8 cellular contexts compared by ENCODE assay signal in the genomic region with DNA sequence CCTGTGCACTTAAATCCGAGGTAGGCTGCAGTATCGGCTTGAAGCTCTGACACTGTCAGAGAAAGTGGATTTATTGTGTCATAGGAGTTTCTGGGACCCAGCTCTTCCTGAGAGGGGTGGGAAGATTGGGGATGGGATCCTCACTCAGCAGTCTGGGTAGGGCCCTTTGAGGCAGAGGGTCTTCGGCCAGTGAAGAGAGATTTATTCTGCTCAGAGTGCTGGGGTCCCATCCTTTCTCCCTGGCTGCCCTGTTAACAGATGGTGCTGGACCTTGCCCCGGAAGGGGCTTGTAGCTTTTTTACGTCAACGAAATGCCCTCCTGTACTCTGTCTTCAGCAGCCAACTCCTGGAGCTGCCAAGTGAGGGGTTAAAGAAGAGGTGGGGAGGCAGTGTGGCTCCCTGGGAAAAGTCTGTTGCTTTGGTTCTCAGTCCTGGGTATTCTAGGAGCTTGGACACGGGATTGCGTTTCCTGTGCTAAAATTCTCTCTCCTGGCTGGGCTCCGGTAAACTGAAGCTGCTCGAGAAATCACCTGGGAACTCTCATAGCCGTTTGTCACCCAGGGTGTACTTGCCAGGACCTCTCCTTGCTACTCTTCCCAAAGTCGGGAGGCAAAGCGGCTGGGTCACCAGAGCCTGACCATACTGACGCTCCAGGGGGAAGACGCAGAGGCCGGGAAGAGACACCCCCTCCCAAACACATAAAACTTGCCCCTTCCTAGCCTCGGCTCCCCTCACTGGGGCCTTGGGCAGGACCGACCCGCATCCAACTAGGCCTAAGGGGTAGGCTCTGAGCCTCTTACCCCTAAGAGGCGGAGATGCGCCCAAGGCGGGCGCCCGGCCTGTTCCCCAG. TPM values are rescaled to one million over a fixed set of nuclear protein-coding genes. Genes with fewer than 3 reads are reported as not detected.
DNase-seq lines count a peak whose midpoint lies in the region; ATAC-seq and TF ChIP-seq lines count a peak whose summit lies in the region.

No MANE protein-coding gene starts in this region.

- DNase-seq in breast epithelium (ENCODE audit: low spot score in 2 of 2), result peak in 1 of 2 donors; percentile 50
- DNase-seq in left lobe of liver (ENCODE audit: low spot score), result peak; percentile 46
- DNase-seq in thoracic aorta (ENCODE audit: low spot score), result no peak
- DNase-seq in iPS-NIHi7 (ENCODE audit: extremely low spot score), result no peak
- no peak for DNase-seq in NCI-H748 (lab: John Stamatoyannopoulos, UW; ENCODE audit: unreplicated experiment)
- DNase-seq in activated CD4-positive, CD25-positive, alpha-beta regulatory T cell treated with anti-CD3 and anti-CD28 coated beads, Interleukin-2, amount 50 U/mL, for 72 hours, result no peak

- peak; percentile 2 for ATAC-seq in GM18907 (IDR thresholded peaks at IDR 0.05; ENCODE audit: unreplicated experiment)
- ATAC-seq in HG03520 (IDR thresholded peaks at IDR 0.05; ENCODE audit: unreplicated experiment), result peak; percentile 4
- peak; percentile 12 for ATAC-seq in left lobe of liver
- ATAC-seq in thoracic aorta (ENCODE audit: insufficient number of reproducible peaks, low FRiP score, low read depth), result peak; percentile 20

- TF ChIP-seq POLR2A in breast epithelium (IDR thresholded peaks at IDR 0.05), result no peak

- H3K36me3 ChIP-seq in breast epithelium, result no peaks in the 10 kb centered on the region
- H3K36me3 ChIP-seq in thoracic aorta, result peaks cover 13% of the 10 kb centered on the region

- H3K27ac ChIP-seq in breast epithelium (peak overlapping the region; percentile 99 to 100), thoracic aorta (peak overlapping the region; percentile 98 to 99)

- H3K9me3 ChIP-seq in breast epithelium (no peaks in the 10 kb centered on the region), thoracic aorta (no peaks in the 10 kb centered on the region)

- H3K4me1 ChIP-seq in breast epithelium (peaks cover 15 to 17% of the 10 kb centered on the region in 2 donors), thoracic aorta (ENCODE audit: control insufficient read depth in 1 of 2, low read depth in 2 of 2) (peaks cover 15 to 53% of the 10 kb centered on the region in 2 donors)

- H3K4me3 ChIP-seq in breast epithelium (peak overlapping the region; percentile 57 to 73 (median 63)), thoracic aorta (peak overlapping the region; percentile 78)

- TF ChIP-seq CTCF in breast epithelium (IDR thresholded peaks at IDR 0.05), result no peak
- TF ChIP-seq CTCF in thoracic aorta (IDR thresholded peaks at IDR 0.05), result no peak

- intact Hi-C loops in breast epithelium (cut with DNase I; ENCODE audit: low total_unique reads), result no loop called here

- H3K27me3 ChIP-seq in breast epithelium (no peaks in the 10 kb centered on the region), thoracic aorta (replicated peaks; ENCODE audit: insufficient read depth) (no peaks in the 10 kb centered on the region)

RNA-seq across cellular contexts. Expression of a gene that starts 0.8 kb away (rescaled TPM):
- total RNA-seq in breast epithelium (10 to 100 TPM; 13.9 to 19.7 (median 16.2) TPM), left lobe of liver (83.8 TPM), thoracic aorta (10 to 100 TPM in 1 of 2 donors, 1 to 10 TPM in 1; 6.1 to 17.1 TPM)

RNA-seq across cellular contexts. Expression of a gene that starts 4.6 kb away (rescaled TPM):
- total RNA-seq in breast epithelium (10 to 100 TPM; 11.5 to 18.0 (median 11.6) TPM), left lobe of liver (1.2 TPM), thoracic aorta (10 to 100 TPM; 22.1 to 23.7 TPM)

RNA-seq across cellular contexts. Expression of a gene that starts 8.1 kb away (rescaled TPM):
- total RNA-seq in breast epithelium (10 to 100 TPM; 22.9 to 38.9 (median 27.2) TPM), left lobe of liver (19.7 TPM), thoracic aorta (10 to 100 TPM; 41.7 to 52.7 TPM)

RNA-seq across cellular contexts. Expression of a gene that starts 11.9 kb away (rescaled TPM):
- total RNA-seq in breast epithelium (10 to 100 TPM; 37.3 to 61.1 (median 45.2) TPM), left lobe of liver (51.0 TPM), thoracic aorta (10 to 100 TPM; 21.3 to 27.0 TPM)

RNA-seq across cellular contexts. Expression of a gene that starts 51.9 kb away (rescaled TPM):
- total RNA-seq in breast epithelium, result 1 to 10 TPM in 1 of 3 donors, under 1 TPM in 2; 0.16 to 2.0 (median 0.73) TPM
- total RNA-seq in left lobe of liver, result 358 TPM
- total RNA-seq in thoracic aorta, result not detected
